ENCODE assay signal across 30 cellular contexts in the genomic region with DNA sequence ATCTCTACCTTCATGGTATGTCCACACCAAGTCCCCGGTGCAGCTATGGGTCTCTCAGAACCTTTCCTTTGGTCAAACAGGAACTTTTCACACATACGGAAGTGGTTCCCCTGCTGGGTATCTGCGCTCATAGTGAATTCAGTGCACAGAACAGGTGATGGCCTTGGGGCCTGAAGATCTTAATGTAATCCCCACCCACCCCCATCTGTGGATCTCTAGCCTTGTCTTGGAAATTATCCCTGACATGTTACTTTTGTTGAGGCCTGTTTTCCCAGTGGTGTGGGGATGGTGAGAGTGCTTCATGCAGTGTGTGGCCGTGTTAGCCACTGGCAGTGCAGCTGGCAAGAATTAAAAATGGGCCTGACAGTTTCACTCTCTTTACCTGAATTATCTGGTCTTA.
"Had no signal": no experiment of that assay in that cellular context is flagged by ENCODE, and none has a peak within 500 bp of the region (broad histone marks: within the 10 kb centered on the region; RNA-seq: fewer than 3 reads in every experiment).

No MANE protein-coding gene starts in this region.

- DNase-seq: activated CD4-positive, alpha-beta memory T cell treated with anti-CD3 and anti-CD28 coated beads, Interleukin-2, amount 10 ng/mL, durations not matched to agents 7 days and 5 days; activated CD4-positive, alpha-beta T cell treated with anti-CD3 and anti-CD28 coated beads for 1 hour; activated CD4-positive, alpha-beta T cell treated with anti-CD3 and anti-CD28 coated beads for 36 hours; activated CD4-positive, alpha-beta T cell treated with anti-CD3 and anti-CD28 coated beads for 48 hours; activated CD4-positive, alpha-beta T cell treated with anti-CD3 and anti-CD28 coated beads, Interleukin-2, amount 10 ng/mL, durations not matched to agents 7 days and 5 days; activated CD4-positive, alpha-beta T cell treated with anti-CD3 and anti-CD28 coated beads, Interleukin-2, amount 50 U/mL, for 48 hours; activated CD4-positive, CD25-positive, alpha-beta regulatory T cell; activated CD8-positive, alpha-beta memory T cell treated with anti-CD3 and anti-CD28 coated beads for 24 hours; activated CD8-positive, alpha-beta memory T cell treated with anti-CD3 and anti-CD28 coated beads, Interleukin-2, amount 10 ng/mL, durations not matched to agents 7 days and 5 days; activated CD8-positive, alpha-beta memory T cell treated with anti-CD3 and anti-CD28 coated beads, Interleukin-2, amount 50 U/mL, for 48 hours; activated CD8-positive, alpha-beta T cell treated with anti-CD3 and anti-CD28 coated beads, Interleukin-2, amount 10 ng/mL, durations not matched to agents 7 days and 5 days; activated effector memory CD4-positive, alpha-beta T cell treated with Interleukin-2 at 50 U/mL for 16 hours; activated gamma-delta T cell; activated naive CD4-positive, alpha-beta T cell treated with anti-CD3 and anti-CD28 coated beads, Interleukin-2, amount 10 ng/mL, durations not matched to agents 7 days and 5 days; activated naive CD4-positive, alpha-beta T cell treated with Interleukin-2 at 50 U/mL for 16 hours; activated naive CD8-positive, alpha-beta T cell treated with anti-CD3 and anti-CD28 coated beads, Interleukin-2, amount 10 ng/mL, durations not matched to agents 7 days and 5 days; activated naive CD8-positive, alpha-beta T cell treated with anti-CD3 and anti-CD28 coated beads, Interleukin-2, amount 50 U/mL, for 24 hours; activated T-cell treated with anti-CD3 and anti-CD28 coated beads, Interleukin-2, amount 50 U/mL, for 24 hours; activated T-cell treated with anti-CD3 and anti-CD28 coated beads, Interleukin-2, amount 50 U/mL, for 48 hours; amygdala; anterior cingulate cortex; brain microvascular endothelial cell; central memory CD4-positive, alpha-beta T cell; T-helper 1 cell; T-helper 2 cell; T-helper 9 cell had no signal

- H3K27ac ChIP-seq: ascending aorta, brain microvascular endothelial cell, breast epithelium had no signal

- H3K4me3 ChIP-seq: ascending aorta, breast epithelium had no signal

- H3K27me3 ChIP-seq: ascending aorta, brain microvascular endothelial cell, breast epithelium had no signal

- H3K9me3 ChIP-seq: ascending aorta, breast epithelium had no signal

- ATAC-seq: activated CD4-positive, alpha-beta T cell treated with anti-CD3 and anti-CD28 coated beads for 36 hours; activated CD4-positive, CD25-positive, alpha-beta regulatory T cell treated with anti-CD3 and anti-CD28 coated beads, Interleukin-2, amount 50 U/mL, for 24 hours; activated CD8-positive, alpha-beta memory T cell treated with anti-CD3 and anti-CD28 coated beads, Interleukin-2, amount 10 ng/mL, durations not matched to agents 7 days and 5 days; activated CD8-positive, alpha-beta T cell treated with anti-CD3 and anti-CD28 coated beads, Interleukin-2, amount 10 ng/mL, durations not matched to agents 7 days and 5 days; activated naive CD8-positive, alpha-beta T cell treated with anti-CD3 and anti-CD28 coated beads, Interleukin-2, amount 50 U/mL, for 24 hours; WTC11 had no signal

- H3K4me1 ChIP-seq: ascending aorta, breast epithelium had no signal

- H3K36me3 ChIP-seq: brain microvascular endothelial cell, breast epithelium had no signal
